Comparison of ENCODE assay signal across 9 cellular contexts in genomic region chr7:137934176-137934826, GRCh38.
DNase-seq lines count a peak whose midpoint lies in the region; ATAC-seq and TF ChIP-seq lines count a peak whose summit lies in the region.
"Had no signal": no experiment of that assay in that cellular context is flagged by ENCODE, and none has a peak within 500 bp of the region (broad histone marks: within the 10 kb centered on the region; RNA-seq: fewer than 3 reads in every experiment).

No MANE protein-coding gene starts in this region.

- no peak for TF ChIP-seq CTCF in tibial artery (IDR thresholded peaks at IDR 0.05)

- ATAC-seq in activated T-cell treated with anti-CD3 and anti-CD28 coated beads, Interleukin-2, amount 50 U/mL, for 72 hours (replicated peaks in 1 of 2) = no peak
- ATAC-seq in activated T-helper 17 cell treated with anti-CD3 and anti-CD28 coated beads, Interleukin-2, amount 50 U/mL, for 72 hours (replicated peaks) = no peak
- ATAC-seq in memory B cell (ENCODE audit: low read depth) = no peak

- intact Hi-C loops in tibial artery (cut with DNase I; ENCODE audit: low total_unique reads) = no loop called here
- intact Hi-C loops in posterior vena cava (cut with DNase I) = loop anchor here in 1 of 2 donors (10.0 kb wide), 1 partner anchor 50 kb away; no protein-coding TSS in a partner anchor

- no peaks in the 10 kb centered on the region for H3K9me3 Mint-ChIP-seq in activated T-cell treated with anti-CD3 and anti-CD28 coated beads, Interleukin-2, amount 50 U/mL, for 72 hours
- H3K9me3 Mint-ChIP-seq in activated T-helper 17 cell treated with anti-CD3 and anti-CD28 coated beads, Interleukin-2, amount 50 U/mL, for 72 hours = no peaks in the 10 kb centered on the region
- H3K9me3 Mint-ChIP-seq in memory B cell = no peaks in the 10 kb centered on the region

- peak overlapping the region; percentile 98 for H3K27ac Mint-ChIP-seq in activated T-cell treated with anti-CD3 and anti-CD28 coated beads, Interleukin-2, amount 50 U/mL, for 72 hours
- H3K27ac Mint-ChIP-seq in activated T-helper 17 cell treated with anti-CD3 and anti-CD28 coated beads, Interleukin-2, amount 50 U/mL, for 72 hours = peak overlapping the region; percentile 91
- peak overlapping the region; percentile 87 for H3K27ac Mint-ChIP-seq in memory B cell

- H3K36me3 Mint-ChIP-seq in activated T-cell treated with anti-CD3 and anti-CD28 coated beads, Interleukin-2, amount 50 U/mL, for 72 hours (ENCODE audit: insufficient read depth in 2 of 2) = peaks cover 2 to 4% of the 10 kb centered on the region in 2 donors
- H3K36me3 Mint-ChIP-seq in activated T-helper 17 cell treated with anti-CD3 and anti-CD28 coated beads, Interleukin-2, amount 50 U/mL, for 72 hours (ENCODE audit: low read depth) = no peaks in the 10 kb centered on the region
- H3K36me3 Mint-ChIP-seq in memory B cell = peaks cover 4% of the 10 kb centered on the region

- no peak overlapping the region for H3K4me3 ChIP-seq in tibial artery

- no peaks in the 10 kb centered on the region for H3K27me3 Mint-ChIP-seq in activated T-cell treated with anti-CD3 and anti-CD28 coated beads, Interleukin-2, amount 50 U/mL, for 72 hours (ENCODE audit: low read depth)
- no peaks in the 10 kb centered on the region for H3K27me3 Mint-ChIP-seq in activated T-helper 17 cell treated with anti-CD3 and anti-CD28 coated beads, Interleukin-2, amount 50 U/mL, for 72 hours
- no peaks in the 10 kb centered on the region for H3K27me3 Mint-ChIP-seq in memory B cell

- peak overlapping the region; percentile 69 to 85 for H3K4me3 Mint-ChIP-seq in activated T-cell treated with anti-CD3 and anti-CD28 coated beads, Interleukin-2, amount 50 U/mL, for 72 hours
- H3K4me3 Mint-ChIP-seq in activated T-helper 17 cell treated with anti-CD3 and anti-CD28 coated beads, Interleukin-2, amount 50 U/mL, for 72 hours = peak overlapping the region; percentile 84
- peak overlapping the region; percentile 73 for H3K4me3 Mint-ChIP-seq in memory B cell

- H3K36me3 ChIP-seq in tibial artery = no peaks in the 10 kb centered on the region

- peaks cover 5 to 90% (median 56%) of the 10 kb centered on the region in 4 donors for H3K4me1 ChIP-seq in tibial artery

- no peaks in the 10 kb centered on the region for H3K9me3 ChIP-seq in tibial artery

- peaks cover 55% of the 10 kb centered on the region for H3K4me1 Mint-ChIP-seq in activated T-cell treated with anti-CD3 and anti-CD28 coated beads, Interleukin-2, amount 50 U/mL, for 72 hours (ENCODE audit: low read depth)
- peaks cover 43% of the 10 kb centered on the region for H3K4me1 Mint-ChIP-seq in activated T-helper 17 cell treated with anti-CD3 and anti-CD28 coated beads, Interleukin-2, amount 50 U/mL, for 72 hours
- H3K4me1 Mint-ChIP-seq in memory B cell = peaks cover 24% of the 10 kb centered on the region

- no peaks in the 10 kb centered on the region for H3K27me3 ChIP-seq in tibial artery

- DNase-seq in activated T-cell treated with anti-CD3 and anti-CD28 coated beads, Interleukin-2, amount 50 U/mL, for 72 hours = no peak
- DNase-seq in activated T-cell treated with anti-CD3 and anti-CD28 coated beads, Interleukin-2, amount 50 U/mL, for 1 hour = no peak
- DNase-seq in memory B cell (ENCODE audit: low spot score in 2 of 2) = no peak
- DNase-seq in tibial artery = no peak
- no peak for DNase-seq in posterior vena cava (ENCODE audit: low spot score)
- DNase-seq in cerebellum (ENCODE audit: low spot score) = no peak
- no peak for DNase-seq in activated CD8-positive, alpha-beta memory T cell treated with anti-CD3 and anti-CD28 coated beads, Interleukin-2, amount 50 U/mL, for 48 hours
- DNase-seq: activated CD4-positive, alpha-beta T cell treated with anti-CD3 and anti-CD28 coated beads, Interleukin-2, amount 50 U/mL, for 48 hours had no signal

- H3K27ac ChIP-seq in tibial artery = peak overlapping the region; percentile 70 to 74
